7 cellular contexts compared by ENCODE assay signal in the genomic region with DNA sequence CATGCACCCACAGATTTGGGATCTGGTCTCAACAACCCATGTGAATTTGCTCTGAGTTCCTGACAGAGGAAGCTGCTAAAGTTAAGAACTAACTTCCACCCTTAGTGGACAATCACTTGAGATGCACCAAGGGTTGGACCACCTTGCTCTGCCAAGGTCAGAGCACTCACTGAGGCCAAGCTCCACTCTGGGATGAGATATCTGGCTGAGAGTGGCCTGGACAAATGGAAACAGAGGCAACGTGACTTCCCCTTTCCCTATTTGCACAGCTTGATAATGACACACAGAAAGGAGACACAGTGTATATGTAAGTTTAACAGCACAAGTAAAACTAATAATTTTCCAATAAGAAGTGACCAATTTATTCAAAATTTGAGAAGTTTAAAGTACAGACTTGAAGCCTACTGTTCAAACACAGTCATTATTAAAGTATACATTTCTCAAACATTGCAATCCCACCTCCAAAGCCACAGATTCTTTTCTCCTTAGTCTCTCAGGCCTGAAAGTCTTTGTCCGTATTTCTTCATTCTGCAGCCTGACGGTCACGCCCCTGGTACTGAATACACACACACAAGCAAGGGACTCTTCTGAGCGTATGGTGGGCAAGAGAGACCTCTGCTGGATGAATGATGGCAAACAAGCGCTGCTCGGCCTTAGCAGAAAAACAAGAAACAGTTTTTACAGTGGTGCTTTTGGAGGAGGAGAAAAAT. TPM values are rescaled to one million over a fixed set of nuclear protein-coding genes. Genes with fewer than 3 reads are reported as not detected.
DNase-seq lines count a peak whose midpoint lies in the region; ATAC-seq, FAIRE-seq and TF ChIP-seq lines count a peak whose summit lies in the region.

No MANE protein-coding gene starts in this region.

- TF ChIP-seq POLR2A in GM12891 (IDR thresholded peaks at IDR 0.05; ENCODE audit: low read depth, low read length), result no peak
- no peak for TF ChIP-seq POLR2A in heart left ventricle (IDR thresholded peaks at IDR 0.05)

- intact Hi-C loops in heart left ventricle (cut with DNase I), result loop anchor here (1.0 to 10.0 kb wide), 10 partner anchors 225 to 908 kb away; no protein-coding TSS in a partner anchor

- H3K4me2 ChIP-seq in SU-DHL-6 (ENCODE audit: low read depth, low read length, poor library complexity, severe bottlenecking), result peak overlapping the region; percentile 5

- H3K9ac ChIP-seq in SU-DHL-6 (ENCODE audit: low read length), result no peak overlapping the region

- no peak overlapping the region for H3K4me3 ChIP-seq in SU-DHL-6 (ENCODE audit: insufficient read depth, low read length, poor library complexity, severe bottlenecking)
- H3K4me3 ChIP-seq in heart left ventricle, result no peak overlapping the region

- H3K27ac Mint-ChIP-seq in activated naive CD8-positive, alpha-beta T cell treated with anti-CD3 and anti-CD28 coated beads, Interleukin-2, amount 50 U/mL, for 24 hours, result no peak overlapping the region

- H3K27me3 ChIP-seq in SU-DHL-6 (ENCODE audit: low read length), result no peaks in the 10 kb centered on the region
- peaks cover 0 to 4% (median 0%) of the 10 kb centered on the region in 9 donors for H3K27me3 ChIP-seq in heart left ventricle

- H3K9me3 Mint-ChIP-seq in activated naive CD8-positive, alpha-beta T cell treated with anti-CD3 and anti-CD28 coated beads, Interleukin-2, amount 50 U/mL, for 24 hours, result no peaks in the 10 kb centered on the region

- FAIRE-seq in GM12891 (lab: Jason Lieb, UNC), result peak; percentile 94

- H3K27me3 Mint-ChIP-seq in activated naive CD8-positive, alpha-beta T cell treated with anti-CD3 and anti-CD28 coated beads, Interleukin-2, amount 50 U/mL, for 24 hours, result peaks cover 5% of the 10 kb centered on the region

- no peaks in the 10 kb centered on the region for H3K79me2 ChIP-seq in SU-DHL-6 (ENCODE audit: insufficient read depth, low read length)

- H3F3A ChIP-seq in SU-DHL-6 (ENCODE audit: insufficient read depth), result no peaks in the 10 kb centered on the region

- peak overlapping the region; percentile 1 for H2AFZ ChIP-seq in SU-DHL-6 (ENCODE audit: low read depth, low read length, severe bottlenecking)

- no peaks in the 10 kb centered on the region for H3K9me3 ChIP-seq in SU-DHL-6 (ENCODE audit: insufficient read depth, low read length)
- no peaks in the 10 kb centered on the region for H3K9me3 ChIP-seq in heart left ventricle

- no peak overlapping the region for H3K4me3 Mint-ChIP-seq in activated naive CD8-positive, alpha-beta T cell treated with anti-CD3 and anti-CD28 coated beads, Interleukin-2, amount 50 U/mL, for 24 hours

- H3K36me3 ChIP-seq in SU-DHL-6 (ENCODE audit: low read length) (no peaks in the 10 kb centered on the region), heart left ventricle (no peaks in the 10 kb centered on the region)

- H4K20me1 ChIP-seq in SU-DHL-6 (ENCODE audit: low read depth, low read length), result no peaks in the 10 kb centered on the region

- TF ChIP-seq CTCF in SU-DHL-6 (IDR thresholded peaks at IDR 0.05; ENCODE audit: insufficient read depth, low read length, poor library complexity, severe bottlenecking), result peak; percentile 90
- TF ChIP-seq CTCF in heart left ventricle (IDR thresholded peaks at IDR 0.05), result peak; percentile 64 to 89 (median 82)

- H3K27ac ChIP-seq in SU-DHL-6 (ENCODE audit: low read depth, low read length), result no peak overlapping the region
- no peak overlapping the region for H3K27ac ChIP-seq in heart left ventricle

- ATAC-seq in HG02798 (IDR thresholded peaks at IDR 0.05; ENCODE audit: poor library complexity, unreplicated experiment) (peak; percentile 89), heart left ventricle (peak; percentile 89 to 97 (median 96))
- peak; percentile 96 for ATAC-seq in activated naive CD8-positive, alpha-beta T cell treated with anti-CD3 and anti-CD28 coated beads, Interleukin-2, amount 50 U/mL, for 24 hours

- no peaks in the 10 kb centered on the region for H3K36me3 Mint-ChIP-seq in activated naive CD8-positive, alpha-beta T cell treated with anti-CD3 and anti-CD28 coated beads, Interleukin-2, amount 50 U/mL, for 24 hours (ENCODE audit: low read depth)

- WGBS in heart left ventricle, 4 donors, result 9 to 17% (median 12%) methylated on average over 7 of the region's 7 CpGs

- peaks cover 0 to 5% (median 0%) of the 10 kb centered on the region in 12 donors for H3K4me1 ChIP-seq in heart left ventricle

- H3K4me1 Mint-ChIP-seq in activated naive CD8-positive, alpha-beta T cell treated with anti-CD3 and anti-CD28 coated beads, Interleukin-2, amount 50 U/mL, for 24 hours, result no peaks in the 10 kb centered on the region

- DNase-seq in GM12891 (ENCODE audit: insufficient read length, low spot score) (peak; percentile 41), NCI-H1436 treated with DMSO at 0.1 percent for 48 hours (lab: John Stamatoyannopoulos, UW) (peak; percentile 37), heart left ventricle (peak in 4 of 5 donors; percentile 60 to 73 (median 67)), retina (peak; percentile 87)
- peak; percentile 61 for DNase-seq in activated naive CD8-positive, alpha-beta T cell treated with anti-CD3 and anti-CD28 coated beads, Interleukin-2, amount 50 U/mL, for 24 hours

- no peaks in the 10 kb centered on the region for H3K9me2 ChIP-seq in SU-DHL-6 (replicated peaks; ENCODE audit: insufficient read depth, low read length)

TF ChIP-seq in GM12891, 5 proteins besides CTCF, POLR2A, EP300 and RAD21:
- TF ChIP-seq TAF1 (IDR thresholded peaks at IDR 0.05; ENCODE audit: low read depth, low read length), result no peak
- no peak for TF ChIP-seq POU2F2 (IDR thresholded peaks at IDR 0.05; ENCODE audit: low read depth, low read length)
- no peak for TF ChIP-seq POLR2AphosphoS5 (IDR thresholded peaks at IDR 0.05; ENCODE audit: low read depth, low read length)
- no peak for TF ChIP-seq SPI1 (IDR thresholded peaks at IDR 0.05; ENCODE audit: low read depth, low read length)
- no peak for TF ChIP-seq PAX5 (IDR thresholded peaks at IDR 0.05; ENCODE audit: insufficient read depth, low read length, severe bottlenecking)
TF ChIP-seq in GM12891: peak in this region for 0.

RNA-seq across cellular contexts. Expression of a gene that starts 28.6 kb away (rescaled TPM):
- polyA plus RNA-seq in GM12891 (2012; ENCODE audit: low read depth, missing spikeins), result 0.15 TPM
- total RNA-seq in heart left ventricle, result 1 to 10 TPM in 3 of 9 donors, under 1 TPM in 6; 0.12 to 2.4 (median 0.42) TPM
- under 1 TPM; 0.11 to 0.24 TPM for polyA plus RNA-seq in heart left ventricle

Comparison
In these comparisons a context has a peak if more than half of its experiments do, and no peak if none do; other contexts are left out.
1. DNase-seq: peak in every context shown above with its lines; median percentile 87 in retina; 67 in heart left ventricle; 61 in activated naive CD8-positive, alpha-beta T cell treated with anti-CD3 and anti-CD28 coated beads, Interleukin-2, amount 50 U/mL, for 24 hours; 41 in GM12891; 37 in NCI-H1436 treated with DMSO at 0.1 percent for 48 hours.